ENCODE assay signal across 1 cellular context in the genomic region with DNA sequence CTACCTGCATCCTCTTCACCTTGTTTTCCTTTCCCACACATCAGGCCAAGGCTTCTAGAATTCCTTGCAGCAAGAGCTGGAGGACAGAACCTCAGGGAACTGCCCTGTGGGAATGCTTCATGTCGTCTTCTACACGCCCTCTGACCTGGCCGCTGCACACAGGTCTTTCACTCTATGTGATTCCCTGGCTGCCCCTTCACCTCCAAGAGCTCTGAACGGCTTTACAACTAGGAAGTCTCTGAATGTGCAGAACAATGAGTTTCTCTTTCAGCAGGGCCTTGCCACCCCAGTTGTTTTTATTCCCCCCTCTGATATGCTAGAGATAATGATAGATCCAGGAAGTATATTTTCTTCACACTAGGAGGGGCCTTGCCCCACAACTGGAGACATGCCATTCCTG.
TF ChIP-seq lines count a peak whose summit lies in the region.

No MANE protein-coding gene starts in this region.

TF ChIP-seq in IMR-90, 13 proteins besides CTCF, POLR2A, EP300 and RAD21:
- TF ChIP-seq CHD1 (IDR thresholded peaks at IDR 0.05; ENCODE audit: low read depth, low read length) (no peak), RCOR1 (IDR thresholded peaks at IDR 0.05; ENCODE audit: insufficient replicate concordance, low read length) (no peak)
